ENCODE assay signal across 10 cellular contexts in genomic region chr22:47672526-47672925, GRCh38.
"Had no signal": no experiment of that assay in that cellular context is flagged by ENCODE, and none has a peak within 500 bp of the region (broad histone marks: within the 10 kb centered on the region; RNA-seq: fewer than 3 reads in every experiment).

No MANE protein-coding gene starts in this region.

- H3K4me2 ChIP-seq: KMS-11 had no signal

- H3K9ac ChIP-seq: KMS-11 had no signal

- H3K4me3 ChIP-seq: K562 had no signal

- FAIRE-seq: HepG2, HTR-8/SVneo, K562 had no signal

- H3K27me3 Mint-ChIP-seq: IgD-negative memory B cell had no signal

- H3K4me1 Mint-ChIP-seq: IgD-negative memory B cell had no signal

- H3K27ac ChIP-seq: HL-60, KMS-11 had no signal

- H3K4me3 Mint-ChIP-seq: IgD-negative memory B cell had no signal

- DNase-seq: IMR-90, Karpas-422, KBM-7, KG1 had no signal

- H3K27ac Mint-ChIP-seq: IgD-negative memory B cell had no signal

- ATAC-seq: HepG2, K562 had no signal
